31 cellular contexts compared by ENCODE assay signal in genomic region chr1:18304151-18304869, GRCh38.
"Had no signal": no experiment of that assay in that cellular context is flagged by ENCODE, and none has a peak within 500 bp of the region (broad histone marks: within the 10 kb centered on the region; RNA-seq: fewer than 3 reads in every experiment).

No MANE protein-coding gene starts in this region.

- H3K27me3 ChIP-seq: adrenal gland, body of pancreas, colonic mucosa had no signal

- DNase-seq: activated CD4-positive, alpha-beta memory T cell treated with anti-CD3 and anti-CD28 coated beads for 36 hours; activated CD4-positive, alpha-beta T cell treated with anti-CD3 and anti-CD28 coated beads for 36 hours; activated CD4-positive, alpha-beta T cell treated with anti-CD3 and anti-CD28 coated beads, Interleukin-2, amount 10 ng/mL, durations not matched to agents 24 days and 14 days; activated CD4-positive, CD25-positive, alpha-beta regulatory T cell; activated CD4-positive, CD25-positive, alpha-beta regulatory T cell treated with anti-CD3 and anti-CD28 coated beads, Interleukin-2, amount 50 U/mL, for 72 hours; activated CD8-positive, alpha-beta memory T cell treated with anti-CD3 and anti-CD28 coated beads, Interleukin-2, amount 10 ng/mL, durations not matched to agents 7 days and 5 days; activated CD8-positive, alpha-beta memory T cell treated with anti-CD3 and anti-CD28 coated beads, Interleukin-2, amount 50 U/mL, for 4 hours; activated CD8-positive, alpha-beta T cell treated with anti-CD3 and anti-CD28 coated beads, Interleukin-2, amount 10 ng/mL, durations not matched to agents 7 days and 5 days; activated effector memory CD4-positive, alpha-beta T cell treated with anti-CD3 and anti-CD28 coated beads, Interleukin-2, amount 50 U/mL, for 16 hours; activated naive CD4-positive, alpha-beta T cell treated with anti-CD3 and anti-CD28 coated beads for 36 hours; activated naive CD8-positive, alpha-beta T cell treated with anti-CD3 and anti-CD28 coated beads for 36 hours; activated naive CD8-positive, alpha-beta T cell treated with anti-CD3 and anti-CD28 coated beads, Interleukin-2, amount 50 U/mL, for 24 hours; activated T-cell treated with anti-CD3 and anti-CD28 coated beads, Interleukin-2, amount 50 U/mL, for 1 hour; activated T-cell treated with anti-CD3 and anti-CD28 coated beads, Interleukin-2, amount 50 U/mL, for 48 hours; adrenal gland; amygdala; aorta; body of pancreas; central memory CD4-positive, alpha-beta T cell; cerebellar nuclear complex; colonic mucosa; effector CD8-positive, alpha-beta T cell; esophagus squamous epithelium; foreskin melanocyte; heart right ventricle; T-cell; T-helper 17 cell had no signal

- H3K27ac ChIP-seq: adrenal gland, body of pancreas, colonic mucosa, epithelial cell of prostate, esophagus squamous epithelium, gastroesophageal sphincter, heart right ventricle had no signal

- H3K9me3 ChIP-seq: adrenal gland, body of pancreas, colonic mucosa, esophagus squamous epithelium, gastroesophageal sphincter, heart right ventricle had no signal

- H3K4me3 ChIP-seq: adrenal gland, body of pancreas, colonic mucosa, esophagus squamous epithelium, gastroesophageal sphincter, heart right ventricle had no signal

- FAIRE-seq: endometrium, endothelial cell of umbilical vein had no signal

- H3K36me3 ChIP-seq: adrenal gland, colonic mucosa, esophagus squamous epithelium, gastroesophageal sphincter, heart right ventricle had no signal

- ATAC-seq: activated CD4-positive, alpha-beta T cell treated with anti-CD3 and anti-CD28 coated beads for 36 hours; activated CD8-positive, alpha-beta memory T cell treated with anti-CD3 and anti-CD28 coated beads, Interleukin-2, amount 10 ng/mL, durations not matched to agents 7 days and 5 days; activated CD8-positive, alpha-beta T cell treated with anti-CD3 and anti-CD28 coated beads, Interleukin-2, amount 10 ng/mL, durations not matched to agents 7 days and 5 days; activated naive CD8-positive, alpha-beta T cell treated with anti-CD3 and anti-CD28 coated beads, Interleukin-2, amount 50 U/mL, for 24 hours; body of pancreas; gastroesophageal sphincter; heart right ventricle; T-cell; T-helper 17 cell had no signal

- H3K4me1 ChIP-seq: adrenal gland, body of pancreas, colonic mucosa, esophagus squamous epithelium, gastroesophageal sphincter, heart right ventricle had no signal
